In the genomic region with DNA sequence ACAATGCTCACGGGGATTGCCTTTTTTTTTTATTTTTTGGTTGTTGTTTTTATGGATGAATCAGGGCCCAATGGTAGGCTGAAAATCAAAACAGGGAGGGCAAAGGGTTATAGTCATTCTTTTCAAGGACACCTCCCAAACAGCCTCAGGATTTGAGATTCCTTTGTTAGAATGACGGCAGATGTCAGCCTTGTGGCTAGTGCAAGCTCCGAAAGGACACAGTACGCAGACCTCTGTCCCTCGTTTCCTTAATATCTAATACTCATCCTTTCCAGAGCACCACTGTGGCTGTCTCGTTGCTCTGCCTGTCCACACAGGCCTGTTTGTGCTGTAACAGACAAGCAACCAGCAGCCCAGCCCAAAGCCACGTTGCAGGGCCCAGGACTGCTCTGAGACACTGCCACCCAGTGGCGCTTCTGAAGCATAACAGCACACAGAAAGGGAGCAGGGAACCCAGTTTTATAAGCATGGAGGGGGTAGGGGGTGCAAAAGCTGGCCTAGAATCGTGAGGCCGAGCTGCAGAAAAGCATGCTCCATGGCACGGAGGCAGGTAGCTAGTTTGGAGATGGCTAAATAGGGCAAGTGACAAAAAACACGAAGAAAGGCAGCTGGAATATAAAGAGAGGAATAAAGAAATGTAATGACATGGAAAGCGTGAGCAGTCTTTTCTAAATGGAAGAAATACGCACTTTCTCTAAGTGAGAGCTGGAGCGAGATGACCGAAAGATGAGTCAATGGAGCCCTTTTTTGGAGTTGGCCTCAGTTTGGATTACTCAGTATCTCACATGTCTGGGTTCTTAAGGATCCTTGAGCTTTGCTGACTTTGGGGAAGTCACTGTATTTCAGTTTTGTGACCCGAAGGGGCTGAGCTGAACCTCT, we compare ENCODE assay signal across 8 cellular contexts. TPM values are rescaled to one million over a fixed set of nuclear protein-coding genes. Genes with fewer than 3 reads are reported as not detected.
A peak's percentile ranks its signal among the peaks of the same experiment; 100 is the strongest.
DNase-seq lines count a peak whose midpoint lies in the region; ATAC-seq and TF ChIP-seq lines count a peak whose summit lies in the region.

No MANE protein-coding gene starts in this region.

- H3K9me3 Mint-ChIP-seq in neural progenitor cell, result no peaks in the 10 kb centered on the region

- no peaks in the 10 kb centered on the region for H4K20me1 ChIP-seq in KMS-11 (ENCODE audit: insufficient read depth)
- H4K20me1 ChIP-seq in neural progenitor cell (ENCODE audit: low read depth), result no peaks in the 10 kb centered on the region

- peak overlapping the region; percentile 3 for H3K4me3 Mint-ChIP-seq in neural progenitor cell

- peak; percentile 83 for ATAC-seq in GM21423 (IDR thresholded peaks at IDR 0.05; ENCODE audit: unreplicated experiment)

- peaks cover 7% of the 10 kb centered on the region for H3K27me3 Mint-ChIP-seq in neural progenitor cell (ENCODE audit: insufficient read depth, low read depth)

- peak overlapping the region; percentile 68 for H2AFZ ChIP-seq in KMS-11 (ENCODE audit: low read depth)
- peak overlapping the region; percentile 77 for H2AFZ ChIP-seq in neural progenitor cell (replicated peaks)

- no peak overlapping the region for H3K4me3 ChIP-seq in KMS-11 (IDR thresholded peaks at IDR 0.05; ENCODE audit: insufficient read depth, low read depth, low read length)
- H3K4me3 ChIP-seq in neural progenitor cell, result no peak overlapping the region
- peak overlapping the region in 4 of 5 donors; percentile 1 to 26 (median 12) for H3K4me3 ChIP-seq in subcutaneous abdominal adipose tissue (ENCODE audit: low read depth in 1 of 5, low read length in 5 of 5)

- H3K9me3 ChIP-seq in neural progenitor cell (ENCODE audit: low read depth), result no peaks in the 10 kb centered on the region
- H3K9me3 ChIP-seq in subcutaneous abdominal adipose tissue (ENCODE audit: control insufficient read depth in 5 of 5, low read length in 5 of 5), result no peaks in the 10 kb centered on the region

- H3K27me3 ChIP-seq in KMS-11 (ENCODE audit: insufficient read depth, low read depth), result no peaks in the 10 kb centered on the region
- H3K27me3 ChIP-seq in neural progenitor cell, result peaks cover 23% of the 10 kb centered on the region
- no peaks in the 10 kb centered on the region for H3K27me3 ChIP-seq in subcutaneous abdominal adipose tissue (ENCODE audit: control insufficient read depth in 5 of 5, insufficient read depth in 4 of 5, low read length in 5 of 5)

- DNase-seq in COLO668 (lab: John Stamatoyannopoulos, UW; ENCODE audit: unreplicated experiment) (peak; percentile 85), RPMI7951 (ENCODE audit: low read depth) (peak; percentile 89), foreskin melanocyte (peak; percentile 82), neural progenitor cell (ENCODE audit: low spot score) (peak; percentile 90)
- peak; percentile 16 for DNase-seq in activated effector memory CD4-positive, alpha-beta T cell treated with Interleukin-2 at 50 U/mL for 16 hours

- H3K79me2 ChIP-seq in KMS-11 (ENCODE audit: insufficient read depth, low read depth) (no peaks in the 10 kb centered on the region), neural progenitor cell (ENCODE audit: low read depth) (no peaks in the 10 kb centered on the region)

- peaks cover 5% of the 10 kb centered on the region for H3F3A ChIP-seq in neural progenitor cell (ENCODE audit: low read depth)

- no peak overlapping the region for H3K27ac ChIP-seq in KMS-11
- H3K27ac ChIP-seq in neural progenitor cell, result no peak overlapping the region
- H3K27ac ChIP-seq in subcutaneous abdominal adipose tissue (ENCODE audit: low read depth, low read length), result peak overlapping the region; percentile 84

- H3K27ac Mint-ChIP-seq in neural progenitor cell, result peak overlapping the region; percentile 86

- H3K4me1 ChIP-seq in KMS-11 (ENCODE audit: low read depth, poor library complexity, severe bottlenecking) (peaks cover 19% of the 10 kb centered on the region), neural progenitor cell (peaks cover 29% of the 10 kb centered on the region), subcutaneous abdominal adipose tissue (ENCODE audit: control insufficient read depth in 5 of 5, insufficient read depth in 5 of 5, low read length in 5 of 5) (peaks cover 4 to 73% (median 63%) of the 10 kb centered on the region in 5 donors)

- no peaks in the 10 kb centered on the region for H3K36me3 Mint-ChIP-seq in neural progenitor cell

- H3K4me1 Mint-ChIP-seq in neural progenitor cell, result peaks cover 51% of the 10 kb centered on the region

- TF ChIP-seq CTCF in KMS-11 (conservative IDR thresholded peaks at IDR 0.05; ENCODE audit: low read depth, low read length) (peak; percentile 78), neural progenitor cell (IDR thresholded peaks at IDR 0.05) (peak; percentile 98)

- H3K4me2 ChIP-seq in KMS-11, result peak overlapping the region; percentile 21; the same call in 1 of the 2 replicates
- peak overlapping the region; percentile 2 for H3K4me2 ChIP-seq in neural progenitor cell

- H3K36me3 ChIP-seq in KMS-11 (ENCODE audit: insufficient read depth) (no peaks in the 10 kb centered on the region), neural progenitor cell (no peaks in the 10 kb centered on the region), subcutaneous abdominal adipose tissue (ENCODE audit: control insufficient read depth in 5 of 5, insufficient read depth in 5 of 5, low read length in 5 of 5) (no peaks in the 10 kb centered on the region)

- no peak overlapping the region for H3K9ac ChIP-seq in KMS-11
- no peak overlapping the region for H3K9ac ChIP-seq in neural progenitor cell
- peak overlapping the region in 3 of 5 donors; percentile 54 to 59 (median 57) for H3K9ac ChIP-seq in subcutaneous abdominal adipose tissue (ENCODE audit: low read length in 5 of 5)

RNA-seq across cellular contexts. Expression of a gene that starts 40.7 kb away (rescaled TPM):
- total RNA-seq in RPMI7951 (2014; rRNA removed; shearing (Covaris generic)), result 18.0 and 21.0 TPM in 2 replicates
- 0.06 TPM in 1 of 2 replicates, not detected in the other for total RNA-seq in neural progenitor cell (ENCODE audit: low replicate concordance)

Comparison
In these comparisons a context has a peak if more than half of its experiments do, and no peak if none do; other contexts are left out.
1. DNase-seq: peak in every context shown above with its lines; median percentile 90 in neural progenitor cell; 89 in RPMI7951; 85 in COLO668; 82 in foreskin melanocyte; 16 in activated effector memory CD4-positive, alpha-beta T cell treated with Interleukin-2 at 50 U/mL for 16 hours.
2. H3K4me3 ChIP-seq: peak in subcutaneous abdominal adipose tissue (4 of 5); none in KMS-11 (single experiment) and neural progenitor cell (single experiment).
3. H3K9ac ChIP-seq: peak in subcutaneous abdominal adipose tissue (3 of 5); none in KMS-11 (single experiment) and neural progenitor cell (single experiment).
4. RNA of a gene that starts 40.7 kb away (total RNA-seq): 18.0 to 21.0 TPM in RPMI7951; 0.06 TPM in neural progenitor cell; every median in the first group is over 10 times any median in the second.